Comparison of ENCODE assay signal across 11 cellular contexts in genomic region chr5:113081881-113082546, GRCh38.
A peak's percentile ranks its signal among the peaks of the same experiment; 100 is the strongest.
DNase-seq lines count a peak whose midpoint lies in the region; ATAC-seq, FAIRE-seq and TF ChIP-seq lines count a peak whose summit lies in the region.
"Had no signal": no experiment of that assay in that cellular context is flagged by ENCODE, and none has a peak within 500 bp of the region (broad histone marks: within the 10 kb centered on the region; RNA-seq: fewer than 3 reads in every experiment).

No MANE protein-coding gene starts in this region.

- H3K79me2 ChIP-seq in HepG2 (ENCODE audit: insufficient read depth, low read length), result no peaks in the 10 kb centered on the region

- TF ChIP-seq RAD21 in A549 (conservative IDR thresholded peaks at IDR 0.05 in 1 of 2, IDR thresholded peaks at IDR 0.05 in 1 of 2) (no peak), HepG2 (CRISPR knock-in tag; IDR thresholded peaks at IDR 0.05) (no peak)

- H3K36me3 ChIP-seq in HepG2 (replicated peaks in 1 of 2; ENCODE audit: control insufficient read depth in 1 of 2, insufficient read depth in 2 of 2, low read length in 2 of 2) (no peaks in the 10 kb centered on the region), sigmoid colon (peaks cover 0 to 13% (median 0%) of the 10 kb centered on the region in 4 donors)

- BruUV-seq in HepG2 (replicated peaks; lab: Mats Ljungman, UMichigan), result no TSS peak

- ATAC-seq in A549, result no peak
- no peak for ATAC-seq in HepG2
- ATAC-seq in GM19328 (IDR thresholded peaks at IDR 0.05; ENCODE audit: unreplicated experiment), result no peak
- no peak for ATAC-seq in GM21447 (IDR thresholded peaks at IDR 0.05; ENCODE audit: unreplicated experiment)

- no peak overlapping the region for H3K4me2 ChIP-seq in A549
- no peak overlapping the region for H3K4me2 ChIP-seq in HepG2 (ENCODE audit: low read depth, low read length)

- no peaks in the 10 kb centered on the region for H4K20me1 ChIP-seq in HepG2 (ENCODE audit: insufficient read depth, low read length)

- CTCF ChIA-PET in A549 (lab: Yijun Ruan, JAX) (interaction anchor here (1.3 kb wide), 1 partner anchor 8 kb away, joined by 3 read pairs; no protein-coding TSS in a partner anchor), HepG2 (lab: Yijun Ruan, JAX; ENCODE audit: low intra/inter-chr PET ratio, low total read pairs) (no interaction called here)

- in situ Hi-C loops in T47D (cut with HindIII; ENCODE audit: low pct_unique_long_range_greater_than_20kb, low sequenced_read_pairs) (no loop called here), HepG2 (cut with HindIII; ENCODE audit: extremely low pct_ligation_motif_present, low pct_unique_long_range_greater_than_20kb) (no loop called here)

- POLR2A ChIA-PET in A549 (lab: Yijun Ruan, JAX) (no interaction called here), HepG2 (lab: Yijun Ruan, JAX) (no interaction called here)

- DNase-seq in A549 (ENCODE audit: low read depth in 1 of 2, low spot score in 1 of 2), result no peak
- peak; percentile 49 for DNase-seq in HPDE6-E6E7 (ENCODE audit: extremely low spot score)
- peak; percentile 24 to 43 for DNase-seq in T47D (ENCODE audit: low read depth in 1 of 2, low spot score in 1 of 2)
- DNase-seq in HepG2 (ENCODE audit: low spot score), result no peak
- DNase-seq in sigmoid colon, result no peak
- no peak for DNase-seq in occipital lobe (lab: John Stamatoyannopoulos, UW)
- DNase-seq: H9 had no signal

- FAIRE-seq in A549 (lab: Jason Lieb, UNC) (no peak), HepG2 (lab: Jason Lieb, UNC) (no peak)
- FAIRE-seq: islet of Langerhans had no signal

- intact Hi-C loops in HepG2 (cut with micrococcal nuclease; ENCODE audit: unreplicated experiment), result no loop called here
- intact Hi-C loops in sigmoid colon (cut with DNase I), result no loop called here

- H3K4me1 ChIP-seq in A549, result no peaks in the 10 kb centered on the region
- no peaks in the 10 kb centered on the region for H3K4me1 ChIP-seq in HepG2 (ENCODE audit: insufficient read depth, low read length)
- no peaks in the 10 kb centered on the region for H3K4me1 ChIP-seq in sigmoid colon
- H3K4me1 ChIP-seq: vagina had no signal

- H3K9me3 ChIP-seq in A549 (no peaks in the 10 kb centered on the region), HepG2 (ENCODE audit: low read length) (no peaks in the 10 kb centered on the region), sigmoid colon (no peaks in the 10 kb centered on the region)
- H3K9me3 ChIP-seq: vagina had no signal

- H3K27ac ChIP-seq in A549, result no peak overlapping the region
- H3K27ac ChIP-seq in HepG2 (ENCODE audit: extremely low read length, insufficient read depth, low read length), result no peak overlapping the region
- no peak overlapping the region for H3K27ac ChIP-seq in sigmoid colon
- H3K27ac ChIP-seq: vagina had no signal

- TF ChIP-seq EP300 in A549 (IDR thresholded peaks at IDR 0.05), result no peak
- no peak for TF ChIP-seq EP300 in HepG2 (IDR thresholded peaks at IDR 0.05; ENCODE audit: low read depth in 2 of 2, low read length in 2 of 2)
- TF ChIP-seq EP300 in HepG2 (CRISPR knock-in tag; IDR thresholded peaks at IDR 0.05; ENCODE audit: borderline replicate concordance), result no peak
- no peak for TF ChIP-seq EP300 in sigmoid colon (IDR thresholded peaks at IDR 0.05)

- no peak overlapping the region for H3K9ac ChIP-seq in HepG2 (ENCODE audit: insufficient read depth, low read depth, low read length)

- no peak for TF ChIP-seq POLR2A in A549 (IDR thresholded peaks at IDR 0.05; ENCODE audit: low read length)
- TF ChIP-seq POLR2A in HepG2 (IDR thresholded peaks at IDR 0.05; ENCODE audit: insufficient read depth in 1 of 2, low read depth in 2 of 2, low read length in 2 of 2), result no peak
- no peak for TF ChIP-seq POLR2A in sigmoid colon (IDR thresholded peaks at IDR 0.05)

- no peak overlapping the region for H3K4me3 ChIP-seq in A549
- no peak overlapping the region for H3K4me3 ChIP-seq in HepG2 (replicated peaks in 1 of 3; ENCODE audit: insufficient read depth in 1 of 3, low read depth in 2 of 3, low read length in 3 of 3)
- no peak overlapping the region for H3K4me3 ChIP-seq in sigmoid colon
- H3K4me3 ChIP-seq: vagina had no signal

- no peak for TF ChIP-seq CTCF in A549 (IDR thresholded peaks at IDR 0.05)
- no peak for TF ChIP-seq CTCF in HepG2 (CRISPR knock-in tag; IDR thresholded peaks at IDR 0.05)
- no peak for TF ChIP-seq CTCF in sigmoid colon (IDR thresholded peaks at IDR 0.05)

- no peak overlapping the region for H2AFZ ChIP-seq in HepG2 (ENCODE audit: low read length)

- H3K27me3 ChIP-seq in HepG2 (ENCODE audit: control insufficient read depth in 1 of 2, insufficient read depth in 2 of 2, low read length in 2 of 2) (no peaks in the 10 kb centered on the region), sigmoid colon (no peaks in the 10 kb centered on the region)
- H3K27me3 ChIP-seq: vagina had no signal

- WGBS in A549 (ENCODE audit: missing lambda C conversion rate), result 46% methylated on average over 5 of the region's 5 CpGs
- 70% methylated on average over 5 of the region's 5 CpGs for WGBS in HepG2 (ENCODE audit: low lambda C conversion rate)
- 89 to 94% methylated on average over 5 of the region's 5 CpGs for WGBS in sigmoid colon, 2 donors

TF ChIP-seq in A549, 52 proteins besides CTCF, POLR2A, EP300 and RAD21:
- TF ChIP-seq RARB (CRISPR knock-in tag; IDR thresholded peaks at IDR 0.05) (no peak), ZFP36 (IDR thresholded peaks at IDR 0.05; ENCODE audit: borderline replicate concordance, partially characterized antibody) (no peak), NFE2L2 (conservative IDR thresholded peaks at IDR 0.05; ENCODE audit: low read length) (no peak), TFCP2L1 (CRISPR knock-in tag; IDR thresholded peaks at IDR 0.05) (no peak), CBX2 (IDR thresholded peaks at IDR 0.05; ENCODE audit: borderline replicate concordance, low read depth) (no peak), MAFK (IDR thresholded peaks at IDR 0.05; ENCODE audit: partially characterized antibody) (peak; percentile 41)

TF ChIP-seq in HepG2, 621 proteins besides CTCF, POLR2A, EP300 and RAD21:
- TF ChIP-seq MAFG (CRISPR knock-in tag; IDR thresholded peaks at IDR 0.05) (no peak), MAFF (IDR thresholded peaks at IDR 0.05; ENCODE audit: low read depth, low read length) (peak; percentile 28; the same call in 1 of the 2 replicates), ZNF605 (CRISPR knock-in tag; IDR thresholded peaks at IDR 0.05) (no peak), ZNF274 (CRISPR knock-in tag; IDR thresholded peaks at IDR 0.05) (no peak), MAFK (conservative IDR thresholded peaks at IDR 0.05 in 1 of 2, IDR thresholded peaks at IDR 0.05 in 1 of 2; ENCODE audit: low read length in 2 of 2) (peak; percentile 24 to 50; a peak in 2 of 4 replicates)
- TF ChIP-seq, protein P1, sequence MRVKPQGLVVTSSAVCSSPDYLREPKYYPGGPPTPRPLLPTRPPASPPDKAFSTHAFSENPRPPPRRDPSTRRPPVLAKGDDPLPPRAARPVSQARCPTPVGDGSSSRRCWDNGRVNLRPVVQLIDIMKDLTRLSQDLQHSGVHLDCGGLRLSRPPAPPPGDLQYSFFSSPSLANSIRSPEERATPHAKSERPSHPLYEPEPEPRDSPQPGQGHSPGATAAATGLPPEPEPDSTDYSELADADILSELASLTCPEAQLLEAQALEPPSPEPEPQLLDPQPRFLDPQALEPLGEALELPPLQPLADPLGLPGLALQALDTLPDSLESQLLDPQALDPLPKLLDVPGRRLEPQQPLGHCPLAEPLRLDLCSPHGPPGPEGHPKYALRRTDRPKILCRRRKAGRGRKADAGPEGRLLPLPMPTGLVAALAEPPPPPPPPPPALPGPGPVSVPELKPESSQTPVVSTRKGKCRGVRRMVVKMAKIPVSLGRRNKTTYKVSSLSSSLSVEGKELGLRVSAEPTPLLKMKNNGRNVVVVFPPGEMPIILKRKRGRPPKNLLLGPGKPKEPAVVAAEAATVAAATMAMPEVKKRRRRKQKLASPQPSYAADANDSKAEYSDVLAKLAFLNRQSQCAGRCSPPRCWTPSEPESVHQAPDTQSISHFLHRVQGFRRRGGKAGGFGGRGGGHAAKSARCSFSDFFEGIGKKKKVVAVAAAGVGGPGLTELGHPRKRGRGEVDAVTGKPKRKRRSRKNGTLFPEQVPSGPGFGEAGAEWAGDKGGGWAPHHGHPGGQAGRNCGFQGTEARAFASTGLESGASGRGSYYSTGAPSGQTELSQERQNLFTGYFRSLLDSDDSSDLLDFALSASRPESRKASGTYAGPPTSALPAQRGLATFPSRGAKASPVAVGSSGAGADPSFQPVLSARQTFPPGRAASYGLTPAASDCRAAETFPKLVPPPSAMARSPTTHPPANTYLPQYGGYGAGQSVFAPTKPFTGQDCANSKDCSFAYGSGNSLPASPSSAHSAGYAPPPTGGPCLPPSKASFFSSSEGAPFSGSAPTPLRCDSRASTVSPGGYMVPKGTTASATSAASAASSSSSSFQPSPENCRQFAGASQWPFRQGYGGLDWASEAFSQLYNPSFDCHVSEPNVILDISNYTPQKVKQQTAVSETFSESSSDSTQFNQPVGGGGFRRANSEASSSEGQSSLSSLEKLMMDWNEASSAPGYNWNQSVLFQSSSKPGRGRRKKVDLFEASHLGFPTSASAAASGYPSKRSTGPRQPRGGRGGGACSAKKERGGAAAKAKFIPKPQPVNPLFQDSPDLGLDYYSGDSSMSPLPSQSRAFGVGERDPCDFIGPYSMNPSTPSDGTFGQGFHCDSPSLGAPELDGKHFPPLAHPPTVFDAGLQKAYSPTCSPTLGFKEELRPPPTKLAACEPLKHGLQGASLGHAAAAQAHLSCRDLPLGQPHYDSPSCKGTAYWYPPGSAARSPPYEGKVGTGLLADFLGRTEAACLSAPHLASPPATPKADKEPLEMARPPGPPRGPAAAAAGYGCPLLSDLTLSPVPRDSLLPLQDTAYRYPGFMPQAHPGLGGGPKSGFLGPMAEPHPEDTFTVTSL (CRISPR knock-in tag; IDR thresholded peaks at IDR 0.05; ENCODE audit: borderline replicate concordance), result no peak

Comparison
In these comparisons a context has a peak if more than half of its experiments do, and no peak if none do; other contexts are left out.
1. DNase-seq: peak in HPDE6-E6E7 (single experiment) and T47D (2 of 2); none in A549 (0 of 2), HepG2 (single experiment), sigmoid colon (single experiment) and occipital lobe (single experiment).
2. Of the 38 proteins assayed by ChIP-seq in both HepG2 and A549: peak only in HepG2: none; only in A549: none; in both: MAFK; in neither: 37.